In the genomic region with DNA sequence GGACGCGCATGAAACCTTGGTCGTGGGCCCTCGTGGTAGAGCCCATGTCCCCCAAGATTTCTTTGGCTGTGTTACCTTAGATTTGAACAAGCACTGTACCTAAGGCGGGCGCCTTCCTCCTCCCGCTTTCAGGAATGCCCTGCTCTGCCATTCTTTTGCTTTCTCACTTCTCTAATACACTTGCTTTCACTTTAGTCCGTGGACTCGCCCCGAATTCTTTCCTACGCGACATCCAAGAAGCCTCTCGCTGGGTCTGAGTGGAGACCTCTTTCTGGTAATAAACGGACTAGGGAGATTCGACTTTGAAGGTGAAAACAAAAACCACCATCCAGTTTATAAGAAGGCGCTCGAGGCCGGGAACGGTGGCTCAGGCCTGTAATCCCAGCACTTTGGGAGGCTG, we compare ENCODE assay signal across 8 cellular contexts. TPM values are rescaled to one million over a fixed set of nuclear protein-coding genes. Genes with fewer than 3 reads are reported as not detected.
A peak's percentile ranks its signal among the peaks of the same experiment; 100 is the strongest.
DNase-seq lines count a peak whose midpoint lies in the region; ATAC-seq and TF ChIP-seq lines count a peak whose summit lies in the region.

No MANE protein-coding gene starts in this region.

- H4K20me1 ChIP-seq in SK-N-SH (ENCODE audit: insufficient read depth), result peaks cover 14% of the 10 kb centered on the region; the same call in 1 of the 2 replicates

- H3F3A ChIP-seq in SK-N-SH (replicated peaks; ENCODE audit: insufficient read depth), result peaks cover 4% of the 10 kb centered on the region

- H3K27me3 ChIP-seq in SK-N-SH (ENCODE audit: insufficient read depth) (no peaks in the 10 kb centered on the region), WERI-Rb-1 (ENCODE audit: insufficient read depth, low read depth, severe bottlenecking) (no peaks in the 10 kb centered on the region)

- peaks cover 85% of the 10 kb centered on the region for H3K79me2 ChIP-seq in SK-N-SH (ENCODE audit: insufficient read depth)

- peak overlapping the region; percentile 98 for H3K4me2 ChIP-seq in SK-N-SH

- H2AFZ ChIP-seq in SK-N-SH (ENCODE audit: low read depth), result no peak overlapping the region

- TF ChIP-seq RAD21 in SK-N-SH (IDR thresholded peaks at IDR 0.05; ENCODE audit: low read length), result no peak

- TF ChIP-seq CTCF in SK-N-SH (IDR thresholded peaks at IDR 0.05) (no peak), WERI-Rb-1 (IDR thresholded peaks at IDR 0.05; ENCODE audit: low read depth, low read length) (no peak), glutamatergic neuron (IDR thresholded peaks at IDR 0.05; ENCODE audit: partially characterized antibody, unreplicated experiment) (no peak)

- peaks cover 6% of the 10 kb centered on the region for H3K27me3 Mint-ChIP-seq in glutamatergic neuron (ENCODE audit: unreplicated experiment)
- no peaks in the 10 kb centered on the region for H3K27me3 Mint-ChIP-seq in stimulated activated naive B cell treated with anti-CD40 and anti-IgM and Interleukin-4, amounts not matched to agents 10 μg/mL and 1 μg/mL and 100 μg/mL, for 72 hours

- no peaks in the 10 kb centered on the region for H3K9me2 ChIP-seq in SK-N-SH

- no peaks in the 10 kb centered on the region for H3K36me3 Mint-ChIP-seq in glutamatergic neuron (ENCODE audit: unreplicated experiment)
- peaks cover 24 to 35% of the 10 kb centered on the region in 2 donors for H3K36me3 Mint-ChIP-seq in stimulated activated naive B cell treated with anti-CD40 and anti-IgM and Interleukin-4, amounts not matched to agents 10 μg/mL and 1 μg/mL and 100 μg/mL, for 72 hours

- H3K4me3 Mint-ChIP-seq in glutamatergic neuron (ENCODE audit: unreplicated experiment), result peak overlapping the region; percentile 90
- H3K4me3 Mint-ChIP-seq in stimulated activated naive B cell treated with anti-CD40 and anti-IgM and Interleukin-4, amounts not matched to agents 10 μg/mL and 1 μg/mL and 100 μg/mL, for 72 hours, result peak overlapping the region; percentile 97 to 98

- CTCF ChIA-PET in SK-N-SH (lab: Yijun Ruan, JAX), result interaction anchor here (0.6 to 5.4 kb wide), 4 partner anchors 13 to 342 kb away, joined by 3 to 28 read pairs (median 4); no protein-coding TSS in a partner anchor

- peaks cover 7% of the 10 kb centered on the region for H3K9me3 Mint-ChIP-seq in glutamatergic neuron (ENCODE audit: unreplicated experiment)
- H3K9me3 Mint-ChIP-seq in stimulated activated naive B cell treated with anti-CD40 and anti-IgM and Interleukin-4, amounts not matched to agents 10 μg/mL and 1 μg/mL and 100 μg/mL, for 72 hours, result no peaks in the 10 kb centered on the region

- H3K4me1 Mint-ChIP-seq in glutamatergic neuron (ENCODE audit: low read depth, unreplicated experiment), result peaks cover 6% of the 10 kb centered on the region
- peaks cover 21 to 42% of the 10 kb centered on the region in 2 donors for H3K4me1 Mint-ChIP-seq in stimulated activated naive B cell treated with anti-CD40 and anti-IgM and Interleukin-4, amounts not matched to agents 10 μg/mL and 1 μg/mL and 100 μg/mL, for 72 hours

- peak overlapping the region; percentile 85 for H3K9ac ChIP-seq in SK-N-SH

- no peak overlapping the region for H3K27ac ChIP-seq in SK-N-SH (ENCODE audit: low read depth in 2 of 2, low read length in 1 of 2)
- no peak overlapping the region for H3K27ac ChIP-seq in WERI-Rb-1

- POLR2A ChIA-PET in SK-N-SH (lab: Yijun Ruan, JAX), result interaction anchor here (0.9 kb wide), 1 partner anchor 40 kb away, joined by 3 read pairs; no protein-coding TSS in a partner anchor

- peaks cover 28 to 32% of the 10 kb centered on the region in 2 experiments; a peak in 3 of 4 replicates for H3K4me1 ChIP-seq in SK-N-SH (ENCODE audit: control insufficient read depth in 1 of 2, insufficient read depth in 2 of 2, low read depth in 1 of 2, low read length in 1 of 2)

- ATAC-seq in SK-N-SH treated with all-trans-retinoic acid at 6 μM for 48 hours (no peak), HG02759 (IDR thresholded peaks at IDR 0.05; ENCODE audit: unreplicated experiment) (no peak), GM21367 (IDR thresholded peaks at IDR 0.05; ENCODE audit: unreplicated experiment) (no peak)
- ATAC-seq in stimulated activated naive B cell treated with anti-CD40 and anti-IgM and Interleukin-4, amounts not matched to agents 10 μg/mL and 1 μg/mL and 100 μg/mL, for 72 hours (replicated peaks), result no peak

- DNase-seq in SK-N-SH, result no peak
- DNase-seq in WERI-Rb-1, result no peak
- no peak for DNase-seq in glutamatergic neuron
- no peak for DNase-seq in stimulated activated naive B cell treated with anti-CD40 and anti-IgM and Interleukin-4, amounts not matched to agents 10 μg/mL and 1 μg/mL and 100 μg/mL, for 72 hours
- DNase-seq in HPDE6-E6E7 (ENCODE audit: extremely low spot score), result no peak

- peaks cover 5 to 17% of the 10 kb centered on the region in 2 experiments for H3K36me3 ChIP-seq in SK-N-SH (replicated peaks in 1 of 2; ENCODE audit: control insufficient read depth in 1 of 2, insufficient read depth in 2 of 2, low read length in 1 of 2)
- peaks cover 28% of the 10 kb centered on the region for H3K36me3 ChIP-seq in WERI-Rb-1

- TF ChIP-seq EP300 in SK-N-SH (IDR thresholded peaks at IDR 0.05; ENCODE audit: borderline replicate concordance in 1 of 2, low read depth in 1 of 2, low read length in 1 of 2), result no peak

- WGBS in SK-N-SH (ENCODE audit: low lambda C conversion rate), result 83% methylated on average over 18 of the region's 19 CpGs

- H3K9me3 ChIP-seq in SK-N-SH (no peaks in the 10 kb centered on the region), WERI-Rb-1 (ENCODE audit: severe bottlenecking) (no peaks in the 10 kb centered on the region)

- H3K27ac Mint-ChIP-seq in glutamatergic neuron (ENCODE audit: unreplicated experiment), result no peak overlapping the region
- peak overlapping the region; percentile 95 for H3K27ac Mint-ChIP-seq in stimulated activated naive B cell treated with anti-CD40 and anti-IgM and Interleukin-4, amounts not matched to agents 10 μg/mL and 1 μg/mL and 100 μg/mL, for 72 hours

- peak overlapping the region; percentile 91 to 98 for H3K4me3 ChIP-seq in SK-N-SH (ENCODE audit: low read depth in 2 of 2, low read length in 1 of 2)
- peak overlapping the region; percentile 78 for H3K4me3 ChIP-seq in WERI-Rb-1 (ENCODE audit: low read depth, low read length)

TF ChIP-seq in SK-N-SH, 30 proteins besides CTCF, POLR2A, EP300 and RAD21 (continues in another document):
- TF ChIP-seq GATA2 (CRISPR knock-in tag; IDR thresholded peaks at IDR 0.05) (no peak), EZH2phosphoT487 (IDR thresholded peaks at IDR 0.05; ENCODE audit: borderline replicate concordance, low read depth) (no peak), NRF1 (IDR thresholded peaks at IDR 0.05; ENCODE audit: low read depth, low read length) (no peak), GABPA (IDR thresholded peaks at IDR 0.05; ENCODE audit: low read depth) (no peak), ELF1 (IDR thresholded peaks at IDR 0.05) (no peak)
- TF ChIP-seq, protein P1, sequence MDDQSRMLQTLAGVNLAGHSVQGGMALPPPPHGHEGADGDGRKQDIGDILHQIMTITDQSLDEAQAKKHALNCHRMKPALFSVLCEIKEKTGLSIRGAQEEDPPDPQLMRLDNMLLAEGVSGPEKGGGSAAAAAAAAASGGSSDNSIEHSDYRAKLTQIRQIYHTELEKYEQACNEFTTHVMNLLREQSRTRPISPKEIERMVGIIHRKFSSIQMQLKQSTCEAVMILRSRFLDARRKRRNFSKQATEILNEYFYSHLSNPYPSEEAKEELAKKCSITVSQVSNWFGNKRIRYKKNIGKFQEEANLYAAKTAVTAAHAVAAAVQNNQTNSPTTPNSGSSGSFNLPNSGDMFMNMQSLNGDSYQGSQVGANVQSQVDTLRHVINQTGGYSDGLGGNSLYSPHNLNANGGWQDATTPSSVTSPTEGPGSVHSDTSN (IDR thresholded peaks at IDR 0.05), result no peak

TF ChIP-seq in SK-N-SH treated with all-trans-retinoic acid at 6 μM for 48 hours, 23 proteins besides CTCF, POLR2A, EP300 and RAD21:
- TF ChIP-seq TOX (CRISPR knock-in tag; IDR thresholded peaks at IDR 0.05; ENCODE audit: borderline replicate concordance) (no peak), TSHZ2 (CRISPR knock-in tag; IDR thresholded peaks at IDR 0.05) (no peak), ZNF565 (CRISPR knock-in tag; conservative IDR thresholded peaks at IDR 0.05; ENCODE audit: low read depth) (no peak)

RNA-seq across cellular contexts. Expression of gene NUP50, which starts 1.2 kb away (rescaled TPM):
- polyA plus RNA-seq in SK-N-SH (2012; rRNA removed), result 4.7 and 7.3 TPM in 2 replicates
- 6.2 and 7.0 TPM in 2 replicates for polyA plus RNA-seq in SK-N-SH (2012; cell fraction: cytosol; rRNA removed)
- 7.9 and 8.9 TPM in 2 replicates for polyA plus RNA-seq in SK-N-SH (2012; cell fraction: nucleus; rRNA removed)
- total RNA-seq in glutamatergic neuron (ENCODE audit: unreplicated experiment), result 79.0 TPM
